Comparison of ENCODE assay signal across 29 cellular contexts in genomic region chr1:70288171-70288570, GRCh38.
"Had no signal": no experiment of that assay in that cellular context is flagged by ENCODE, and none has a peak within 500 bp of the region (broad histone marks: within the 10 kb centered on the region; RNA-seq: fewer than 3 reads in every experiment).

No MANE protein-coding gene starts in this region.

- H3K27me3 ChIP-seq: brain microvascular endothelial cell, SJCRH30 had no signal

- ATAC-seq: activated CD8-positive, alpha-beta T cell treated with anti-CD3 and anti-CD28 coated beads for 36 hours; activated naive CD4-positive, alpha-beta T cell treated with anti-CD3 and anti-CD28 coated beads, Interleukin-2, amount 50 U/mL, for 72 hours; Panc1 had no signal

- H3K4me3 ChIP-seq: SJCRH30, SK-N-MC had no signal

- DNase-seq: activated CD4-positive, alpha-beta T cell treated with anti-CD3 and anti-CD28 coated beads, Interleukin-2, amount 10 ng/mL, durations not matched to agents 24 days and 14 days; activated CD4-positive, alpha-beta T cell treated with anti-CD3 and anti-CD28 coated beads, Interleukin-2, amount 50 U/mL, for 4 hours; activated CD4-positive, CD25-positive, alpha-beta regulatory T cell; activated CD8-positive, alpha-beta T cell treated with anti-CD3 and anti-CD28 coated beads for 36 hours; activated gamma-delta T cell treated with Interleukin-2 at 50 U/mL for 16 hours; activated naive CD4-positive, alpha-beta T cell treated with anti-CD3 and anti-CD28 coated beads for 36 hours; activated T-cell treated with anti-CD3 and anti-CD28 coated beads, Interleukin-2, amount 50 U/mL, for 24 hours; amniotic stem cell; aorta; brain microvascular endothelial cell; central memory CD4-positive, alpha-beta T cell; Karpas-422; KBM-7; MM.1S; NCI-H1092 treated with DMSO at 0.1 percent for 48 hours; NCI-H1417; NCI-H187 treated with DMSO at 0.1 percent for 48 hours; NCI-H2081; NCI-H2171 treated with DMSO at 0.1 percent for 48 hours; NCI-H2227 treated with DMSO at 0.1 percent for 48 hours; NCI-H524 treated with DMSO at 0.1 percent for 48 hours; SHP77; SJCRH30; T1000; WERI-Rb-1 had no signal

- H3K9me3 Mint-ChIP-seq: activated CD4-positive, alpha-beta T cell treated with anti-CD3 and anti-CD28 coated beads, Interleukin-2, amount 10 ng/mL, durations not matched to agents 24 days and 14 days; activated CD8-positive, alpha-beta T cell treated with anti-CD3 and anti-CD28 coated beads for 36 hours; activated naive CD4-positive, alpha-beta T cell treated with anti-CD3 and anti-CD28 coated beads for 36 hours; activated naive CD4-positive, alpha-beta T cell treated with anti-CD3 and anti-CD28 coated beads, Interleukin-2, amount 50 U/mL, for 72 hours; activated T-cell treated with anti-CD3 and anti-CD28 coated beads, Interleukin-2, amount 50 U/mL, for 24 hours; activated T-helper 1 cell treated with anti-CD3 and anti-CD28 coated beads, Interleukin-12 subunit alpha, Interleukin-12 subunit beta, Interleukin-2, Interleukin-4 antibody, amounts not matched to agents 30 ng/mL and 10 ng/mL and 1 ng/mL, durations not matched to agents 14 hours and 24 hours and 36 hours had no signal

- H3K4me1 ChIP-seq: SJCRH30 had no signal

- H3K9me3 ChIP-seq: SJCRH30 had no signal

- H3K36me3 Mint-ChIP-seq: activated naive CD4-positive, alpha-beta T cell treated with anti-CD3 and anti-CD28 coated beads, Interleukin-2, amount 50 U/mL, for 72 hours had no signal

- H3K27ac ChIP-seq: brain microvascular endothelial cell, SJCRH30, SK-N-MC, WERI-Rb-1 had no signal

- H3K4me3 Mint-ChIP-seq: activated CD4-positive, alpha-beta T cell treated with anti-CD3 and anti-CD28 coated beads, Interleukin-2, amount 10 ng/mL, durations not matched to agents 24 days and 14 days; activated CD8-positive, alpha-beta T cell treated with anti-CD3 and anti-CD28 coated beads for 36 hours; activated naive CD4-positive, alpha-beta T cell treated with anti-CD3 and anti-CD28 coated beads for 36 hours; activated T-cell treated with anti-CD3 and anti-CD28 coated beads, Interleukin-2, amount 50 U/mL, for 24 hours; activated T-helper 1 cell treated with anti-CD3 and anti-CD28 coated beads, Interleukin-12 subunit alpha, Interleukin-12 subunit beta, Interleukin-2, Interleukin-4 antibody, amounts not matched to agents 30 ng/mL and 10 ng/mL and 1 ng/mL, durations not matched to agents 14 hours and 24 hours and 36 hours had no signal

- H3K4me1 Mint-ChIP-seq: activated CD4-positive, alpha-beta T cell treated with anti-CD3 and anti-CD28 coated beads, Interleukin-2, amount 10 ng/mL, durations not matched to agents 24 days and 14 days had no signal

- H3K27me3 Mint-ChIP-seq: activated CD4-positive, alpha-beta T cell treated with anti-CD3 and anti-CD28 coated beads, Interleukin-2, amount 10 ng/mL, durations not matched to agents 24 days and 14 days; activated CD8-positive, alpha-beta T cell treated with anti-CD3 and anti-CD28 coated beads for 36 hours; activated T-cell treated with anti-CD3 and anti-CD28 coated beads, Interleukin-2, amount 50 U/mL, for 24 hours had no signal

- H3K27ac Mint-ChIP-seq: activated CD4-positive, alpha-beta T cell treated with anti-CD3 and anti-CD28 coated beads, Interleukin-2, amount 10 ng/mL, durations not matched to agents 24 days and 14 days; activated CD8-positive, alpha-beta T cell treated with anti-CD3 and anti-CD28 coated beads for 36 hours; activated naive CD4-positive, alpha-beta T cell treated with anti-CD3 and anti-CD28 coated beads for 36 hours; activated naive CD4-positive, alpha-beta T cell treated with anti-CD3 and anti-CD28 coated beads, Interleukin-2, amount 50 U/mL, for 72 hours; activated T-cell treated with anti-CD3 and anti-CD28 coated beads, Interleukin-2, amount 50 U/mL, for 24 hours; activated T-helper 1 cell treated with anti-CD3 and anti-CD28 coated beads, Interleukin-12 subunit alpha, Interleukin-12 subunit beta, Interleukin-2, Interleukin-4 antibody, amounts not matched to agents 30 ng/mL and 10 ng/mL and 1 ng/mL, durations not matched to agents 14 hours and 24 hours and 36 hours had no signal
